8 cellular contexts compared by ENCODE assay signal in the genomic region with DNA sequence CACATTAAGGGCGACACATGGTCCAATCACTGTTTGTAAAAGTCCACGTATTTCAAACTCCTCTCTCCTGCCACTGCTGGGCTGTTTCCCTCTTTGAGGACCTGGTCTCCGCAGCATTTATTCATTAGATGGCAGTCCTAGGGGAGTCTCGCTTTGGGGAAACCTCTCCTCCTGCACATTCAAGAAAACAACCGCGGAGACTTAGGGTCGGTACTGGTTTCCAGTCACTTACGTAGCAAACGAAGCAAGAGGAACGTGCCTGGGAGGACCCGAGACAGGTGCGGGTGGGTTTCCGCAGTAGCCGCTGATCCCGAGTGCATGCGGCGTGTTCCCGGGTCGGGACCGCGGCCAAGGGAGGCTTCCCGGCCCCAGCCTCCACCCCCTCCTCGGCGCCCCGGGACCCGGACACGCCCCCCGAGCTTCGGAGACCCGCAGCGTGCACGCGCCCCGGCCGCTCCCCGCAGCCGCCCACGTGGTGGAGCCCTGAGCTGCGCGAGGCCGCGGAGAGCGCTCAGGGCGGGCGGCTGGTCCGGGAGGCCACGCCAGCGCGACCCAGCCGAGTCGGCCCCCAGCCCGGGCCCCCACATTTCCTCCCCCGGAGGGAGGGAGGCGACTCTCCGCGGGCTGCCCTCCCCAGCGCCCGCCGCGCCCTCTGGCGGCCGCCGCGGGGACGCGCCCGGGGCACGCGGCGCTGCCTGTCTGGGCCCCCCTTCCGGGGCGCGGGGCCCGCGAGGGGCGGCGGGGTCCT. TPM values are rescaled to one million over a fixed set of nuclear protein-coding genes. Genes with fewer than 3 reads are reported as not detected.
DNase-seq lines count a peak whose midpoint lies in the region; ATAC-seq and TF ChIP-seq lines count a peak whose summit lies in the region.

No MANE protein-coding gene starts in this region.

- peak overlapping the region; percentile 94 for H3K4me3 ChIP-seq in psoas muscle

- H3K9me3 Mint-ChIP-seq in IgD-negative memory B cell: peaks cover 0 to 8% (median 0%) of the 10 kb centered on the region in 3 donors

- peaks cover 4% of the 10 kb centered on the region for H3K4me1 ChIP-seq in psoas muscle

- H3K27ac ChIP-seq in psoas muscle: peak overlapping the region; percentile 92

- no peaks in the 10 kb centered on the region for H3K36me3 ChIP-seq in psoas muscle (ENCODE audit: insufficient read depth in 1 of 2, low read depth in 1 of 2)

- H3K36me3 Mint-ChIP-seq in IgD-negative memory B cell: no peaks in the 10 kb centered on the region

- peak; percentile 82 for TF ChIP-seq CTCF in psoas muscle (IDR thresholded peaks at IDR 0.05)

- DNase-seq in D341Med (ENCODE audit: low spot score) (peak; percentile 92), SW 1271 (lab: John Stamatoyannopoulos, UW) (peak; percentile 44 to 88), amniotic epithelial cell (ENCODE audit: low read depth) (peak; percentile 38), left ventricle myocardium superior (peak; percentile 86), psoas muscle (peak; percentile 72 to 83)

- peaks cover 16% of the 10 kb centered on the region for H3K27me3 Mint-ChIP-seq in IgD-negative memory B cell

- intact Hi-C loops in left ventricle myocardium superior (cut with micrococcal nuclease): no loop called here
- intact Hi-C loops in psoas muscle (cut with DNase I): loop anchor here (2.0 to 5.0 kb wide), 3 partner anchors 128 to 415 kb away; no protein-coding TSS in a partner anchor

- H3K27ac Mint-ChIP-seq in IgD-negative memory B cell: peak overlapping the region; percentile 50 to 92 (median 91)

- H3K9me3 ChIP-seq in psoas muscle: no peaks in the 10 kb centered on the region

- H3K27me3 ChIP-seq in psoas muscle (ENCODE audit: insufficient read depth in 3 of 3, low read length in 2 of 3): peaks cover 0 to 13% (median 10%) of the 10 kb centered on the region in 3 donors

- ATAC-seq in GM21515 (IDR thresholded peaks at IDR 0.05; ENCODE audit: unreplicated experiment) (peak; percentile 50), left ventricle myocardium superior (peak; percentile 66), psoas muscle (peak; percentile 53 to 64 (median 56)), GM19324 (IDR thresholded peaks at IDR 0.05; ENCODE audit: low FRiP score, unreplicated experiment) (no peak)

- WGBS in psoas muscle, 3 donors: 0 to 1% (median 1%) methylated on average over 43 to 77 of the region's 77 CpGs

- H3K4me3 Mint-ChIP-seq in IgD-negative memory B cell: peak overlapping the region; percentile 81 to 93 (median 83)

- H3K4me1 Mint-ChIP-seq in IgD-negative memory B cell: peaks cover 6 to 17% (median 7%) of the 10 kb centered on the region in 3 donors

RNA-seq across cellular contexts. Expression of a gene that starts 1.1 kb away (rescaled TPM):
- polyA plus RNA-seq in IgD-negative memory B cell (1.8 TPM), psoas muscle (1 to 10 TPM; 2.1 to 4.0 (median 2.6) TPM)
- total RNA-seq in left ventricle myocardium superior (33.3 TPM), psoas muscle (10 to 100 TPM; 12.0 to 20.4 (median 15.9) TPM)

Comparison
In these comparisons a context has a peak if more than half of its experiments do, and no peak if none do; other contexts are left out.
1. DNase-seq: peak in every context shown above with its lines; median percentile 92 in D341Med; 86 in left ventricle myocardium superior; 78 in psoas muscle; 66 in SW 1271; 38 in amniotic epithelial cell.